ENCODE assay signal across 20 cellular contexts in genomic region chr14:70662816-70663215, GRCh38. TPM values are rescaled to one million over a fixed set of nuclear protein-coding genes. Genes with fewer than 3 reads are reported as not detected.
DNase-seq lines count a peak whose midpoint lies in the region; ATAC-seq, FAIRE-seq and TF ChIP-seq lines count a peak whose summit lies in the region.
"Had no signal": no experiment of that assay in that cellular context is flagged by ENCODE, and none has a peak within 500 bp of the region (broad histone marks: within the 10 kb centered on the region; RNA-seq: fewer than 3 reads in every experiment).

No MANE protein-coding gene starts in this region.

- no peaks in the 10 kb centered on the region for H3K4me1 ChIP-seq in colonic mucosa

- no peaks in the 10 kb centered on the region for H3K9me2 ChIP-seq in SU-DHL-6 (replicated peaks; ENCODE audit: insufficient read depth, low read length)

- ATAC-seq in HG02938 (IDR thresholded peaks at IDR 0.05; ENCODE audit: unreplicated experiment) (no peak), GM19328 (IDR thresholded peaks at IDR 0.05; ENCODE audit: unreplicated experiment) (no peak)
- ATAC-seq: upper lobe of right lung had no signal

- H3K79me2 ChIP-seq in SU-DHL-6 (ENCODE audit: insufficient read depth, low read length): peaks cover 85% of the 10 kb centered on the region

- H3K4me2 ChIP-seq in SU-DHL-6 (ENCODE audit: low read depth, low read length, poor library complexity, severe bottlenecking): peak overlapping the region; percentile 85

- no peaks in the 10 kb centered on the region for H3K9me3 Mint-ChIP-seq in activated naive CD4-positive, alpha-beta T cell treated with anti-CD3 and anti-CD28 coated beads, Interleukin-2, amount 50 U/mL, for 24 hours
- H3K9me3 Mint-ChIP-seq: activated CD4-positive, alpha-beta T cell treated with anti-CD3 and anti-CD28 coated beads, Interleukin-2, amount 10 ng/mL, durations not matched to agents 24 days and 14 days; central memory CD8-positive, alpha-beta T cell; nephron progenitor cell had no signal

- no peaks in the 10 kb centered on the region for H3K27me3 Mint-ChIP-seq in activated naive CD4-positive, alpha-beta T cell treated with anti-CD3 and anti-CD28 coated beads, Interleukin-2, amount 50 U/mL, for 24 hours
- H3K27me3 Mint-ChIP-seq: activated CD4-positive, alpha-beta T cell treated with anti-CD3 and anti-CD28 coated beads, Interleukin-2, amount 10 ng/mL, durations not matched to agents 24 days and 14 days; central memory CD8-positive, alpha-beta T cell had no signal

- no peaks in the 10 kb centered on the region for H3K9me3 ChIP-seq in SU-DHL-6 (ENCODE audit: insufficient read depth, low read length)
- no peaks in the 10 kb centered on the region for H3K9me3 ChIP-seq in colonic mucosa
- H3K9me3 ChIP-seq: heart left ventricle, SJCRH30, upper lobe of right lung had no signal

- no peak for DNase-seq in activated naive CD4-positive, alpha-beta T cell (lab: John Stamatoyannopoulos, UW)
- DNase-seq in epithelial cell of esophagus (ENCODE audit: low read depth) (peak; percentile 41), urothelium cell line (ENCODE audit: low spot score) (no peak), colonic mucosa (no peak)
- DNase-seq: activated CD4-positive, alpha-beta T cell treated with anti-CD3 and anti-CD28 coated beads, Interleukin-2, amount 10 ng/mL, durations not matched to agents 24 days and 14 days; effector CD4-positive, alpha-beta T cell; heart left ventricle; NCI-H2029; NCI-H524 treated with DMSO at 0.1 percent for 48 hours; nephron progenitor cell; SJCRH30; stimulated activated CD4-positive, alpha-beta T cell treated with anti-CD3 and anti-CD28 coated beads, Interleukin-12 subunit alpha, Interleukin-12 subunit beta, amount 100 ng/mL, for 4 hours; T-helper 9 cell; upper lobe of right lung had no signal

- peak overlapping the region; percentile 57; the same call in 1 of the 2 replicates for H3K9ac ChIP-seq in SU-DHL-6 (ENCODE audit: low read length)
- H3K9ac ChIP-seq in colonic mucosa (ENCODE audit: low read depth in 2 of 2, low read length in 2 of 2): no peak overlapping the region

- TF ChIP-seq CTCF in SU-DHL-6 (IDR thresholded peaks at IDR 0.05; ENCODE audit: insufficient read depth, low read length, poor library complexity, severe bottlenecking) (no peak), epithelial cell of esophagus (IDR thresholded peaks at IDR 0.05; ENCODE audit: insufficient read depth, low read depth, low read length, missing control alignments) (no peak), colonic mucosa (IDR thresholded peaks at IDR 0.05) (no peak)

- H3K27me3 ChIP-seq in SU-DHL-6 (ENCODE audit: low read length) (no peaks in the 10 kb centered on the region), colonic mucosa (no peaks in the 10 kb centered on the region)
- H3K27me3 ChIP-seq: heart left ventricle, SJCRH30, upper lobe of right lung had no signal

- H3K27ac ChIP-seq in SU-DHL-6 (ENCODE audit: low read depth, low read length): peak overlapping the region; percentile 98
- no peak overlapping the region for H3K27ac ChIP-seq in colonic mucosa
- H3K27ac ChIP-seq: SJCRH30, upper lobe of right lung had no signal

- H3K4me3 Mint-ChIP-seq in activated naive CD4-positive, alpha-beta T cell treated with anti-CD3 and anti-CD28 coated beads, Interleukin-2, amount 50 U/mL, for 24 hours: no peak overlapping the region
- H3K4me3 Mint-ChIP-seq: central memory CD8-positive, alpha-beta T cell; nephron progenitor cell had no signal

- peaks cover 89% of the 10 kb centered on the region for H3F3A ChIP-seq in SU-DHL-6 (ENCODE audit: insufficient read depth)

- H3K4me3 ChIP-seq in SU-DHL-6 (ENCODE audit: insufficient read depth, low read length, poor library complexity, severe bottlenecking): no peak overlapping the region
- H3K4me3 ChIP-seq in epithelial cell of esophagus (ENCODE audit: low read length): no peak overlapping the region
- H3K4me3 ChIP-seq in colonic mucosa: no peak overlapping the region
- H3K4me3 ChIP-seq: heart left ventricle, SJCRH30, upper lobe of right lung had no signal

- H3K36me3 ChIP-seq in SU-DHL-6 (ENCODE audit: low read length) (peaks cover 2% of the 10 kb centered on the region; the same call in 1 of the 2 replicates), colonic mucosa (no peaks in the 10 kb centered on the region)
- H3K36me3 ChIP-seq: heart left ventricle, SJCRH30, upper lobe of right lung had no signal

- H2AFZ ChIP-seq in SU-DHL-6 (ENCODE audit: low read depth, low read length, severe bottlenecking): no peak overlapping the region

- no peaks in the 10 kb centered on the region for H4K20me1 ChIP-seq in SU-DHL-6 (ENCODE audit: low read depth, low read length)

- intact Hi-C loops in colonic mucosa (cut with DNase I): no loop called here

- peak; percentile 17 for FAIRE-seq in urothelium cell line (lab: Jason Lieb, UNC)

- H3K36me3 Mint-ChIP-seq in activated naive CD4-positive, alpha-beta T cell treated with anti-CD3 and anti-CD28 coated beads, Interleukin-2, amount 50 U/mL, for 24 hours: peaks cover 4% of the 10 kb centered on the region

- peaks cover 85% of the 10 kb centered on the region for H3K4me1 Mint-ChIP-seq in activated naive CD4-positive, alpha-beta T cell treated with anti-CD3 and anti-CD28 coated beads, Interleukin-2, amount 50 U/mL, for 24 hours
- H3K4me1 Mint-ChIP-seq: nephron progenitor cell had no signal

- H3K27ac Mint-ChIP-seq in activated naive CD4-positive, alpha-beta T cell treated with anti-CD3 and anti-CD28 coated beads, Interleukin-2, amount 50 U/mL, for 24 hours: peak overlapping the region; percentile 86
- H3K27ac Mint-ChIP-seq: nephron progenitor cell had no signal

RNA-seq across cellular contexts. Expression of gene TTC9, which starts 21.1 kb away (rescaled TPM):
- under 1 TPM; 0.66 to 0.82 TPM for total RNA-seq in colonic mucosa
- total RNA-seq: G401 had no signal
